Comparison of ENCODE assay signal across 9 cellular contexts in the genomic region with DNA sequence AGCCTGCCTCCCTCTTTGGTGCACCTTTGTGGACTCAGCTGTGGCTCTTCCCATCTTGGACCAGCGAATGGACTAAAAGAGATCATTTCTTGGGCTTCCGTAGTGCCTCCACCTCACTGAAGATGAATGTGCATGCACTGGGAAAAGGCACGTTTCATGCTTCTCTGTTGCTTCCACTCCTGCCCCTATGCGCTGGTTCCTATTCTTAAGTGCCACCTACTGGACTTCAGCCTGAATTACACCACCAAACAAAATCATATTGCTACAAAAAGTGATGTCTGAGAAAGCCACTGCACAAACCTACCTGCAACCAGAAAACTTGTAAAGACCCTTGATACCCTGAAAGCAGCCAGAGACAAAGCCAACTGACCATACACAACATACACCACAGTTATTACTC.
DNase-seq lines count a peak whose midpoint lies in the region; ATAC-seq and TF ChIP-seq lines count a peak whose summit lies in the region.
"Had no signal": no experiment of that assay in that cellular context is flagged by ENCODE, and none has a peak within 500 bp of the region (broad histone marks: within the 10 kb centered on the region; RNA-seq: fewer than 3 reads in every experiment).

No MANE protein-coding gene starts in this region.

- H3K27me3 Mint-ChIP-seq in HFFc6 (ENCODE audit: insufficient read depth) = no peaks in the 10 kb centered on the region
- peaks cover 8% of the 10 kb centered on the region for H3K27me3 Mint-ChIP-seq in type B pancreatic cell
- H3K27me3 Mint-ChIP-seq in activated T-helper 17 cell treated with anti-CD3 and anti-CD28 coated beads, Interleukin-2, amount 50 U/mL, for 72 hours = no peaks in the 10 kb centered on the region

- DNase-seq in EH (ENCODE audit: low read depth) (peak; percentile 46), HFFc6 (peak; percentile 9), NCI-H526 treated with DMSO at 0.1 percent for 48 hours (lab: John Stamatoyannopoulos, UW) (peak; percentile 1), epithelial cell of proximal tubule (ENCODE audit: low read depth) (no peak), type B pancreatic cell (ENCODE audit: extremely low spot score, unreplicated experiment) (no peak)
- no peak for DNase-seq in stimulated activated CD8-positive, alpha-beta memory T cell treated with anti-CD3 and anti-CD28 coated beads, Interleukin-4, amount 100 ng/mL, for 48 hours
- DNase-seq: naive B cell had no signal

- H3K4me3 Mint-ChIP-seq in HFFc6 (no peak overlapping the region), type B pancreatic cell (no peak overlapping the region)
- H3K4me3 Mint-ChIP-seq in activated T-helper 17 cell treated with anti-CD3 and anti-CD28 coated beads, Interleukin-2, amount 50 U/mL, for 72 hours = no peak overlapping the region
- H3K4me3 Mint-ChIP-seq: naive B cell had no signal

- no peak overlapping the region for H3K4me3 ChIP-seq in epithelial cell of proximal tubule (ENCODE audit: low read depth, low read length)

- H3K27ac Mint-ChIP-seq in HFFc6 (no peak overlapping the region), type B pancreatic cell (no peak overlapping the region)
- no peak overlapping the region for H3K27ac Mint-ChIP-seq in activated T-helper 17 cell treated with anti-CD3 and anti-CD28 coated beads, Interleukin-2, amount 50 U/mL, for 72 hours
- H3K27ac Mint-ChIP-seq: naive B cell had no signal

- no peaks in the 10 kb centered on the region for H3K36me3 Mint-ChIP-seq in HFFc6 (ENCODE audit: low read depth)
- no peaks in the 10 kb centered on the region for H3K36me3 Mint-ChIP-seq in type B pancreatic cell
- H3K36me3 Mint-ChIP-seq in activated T-helper 17 cell treated with anti-CD3 and anti-CD28 coated beads, Interleukin-2, amount 50 U/mL, for 72 hours (ENCODE audit: low read depth) = no peaks in the 10 kb centered on the region

- no peaks in the 10 kb centered on the region for H3K4me1 Mint-ChIP-seq in HFFc6 (ENCODE audit: low read depth)
- no peaks in the 10 kb centered on the region for H3K4me1 Mint-ChIP-seq in type B pancreatic cell (ENCODE audit: unreplicated experiment)
- no peaks in the 10 kb centered on the region for H3K4me1 Mint-ChIP-seq in activated T-helper 17 cell treated with anti-CD3 and anti-CD28 coated beads, Interleukin-2, amount 50 U/mL, for 72 hours
- H3K4me1 Mint-ChIP-seq: naive B cell had no signal

- peak; percentile 74 for TF ChIP-seq CTCF in HFFc6 (IDR thresholded peaks at IDR 0.05)
- peak; percentile 68 for TF ChIP-seq CTCF in epithelial cell of proximal tubule (conservative IDR thresholded peaks at IDR 0.05; ENCODE audit: low read depth, low read length)
- TF ChIP-seq CTCF in type B pancreatic cell (conservative IDR thresholded peaks at IDR 0.05) = peak; percentile 65

- H3K9me3 Mint-ChIP-seq in HFFc6 (no peaks in the 10 kb centered on the region; the same call in 1 of the 2 replicates), type B pancreatic cell (peaks cover 27% of the 10 kb centered on the region)
- H3K9me3 Mint-ChIP-seq in activated T-helper 17 cell treated with anti-CD3 and anti-CD28 coated beads, Interleukin-2, amount 50 U/mL, for 72 hours = peaks cover 13% of the 10 kb centered on the region

- no peak for ATAC-seq in HG03457 (IDR thresholded peaks at IDR 0.05; ENCODE audit: unreplicated experiment)
- no peak for ATAC-seq in activated T-helper 17 cell treated with anti-CD3 and anti-CD28 coated beads, Interleukin-2, amount 50 U/mL, for 72 hours (replicated peaks)

Comparison
In these comparisons a context has a peak if more than half of its experiments do, and no peak if none do; other contexts are left out.
1. DNase-seq: peak in EH (single experiment), HFFc6 (single experiment) and NCI-H526 treated with DMSO at 0.1 percent for 48 hours (single experiment); none in epithelial cell of proximal tubule (single experiment), type B pancreatic cell (single experiment) and stimulated activated CD8-positive, alpha-beta memory T cell treated with anti-CD3 and anti-CD28 coated beads, Interleukin-4, amount 100 ng/mL, for 48 hours (single experiment).
2. Peak in every context shown above with its lines, with median percentiles within 50 percentile points of each other: CTCF ChIP-seq.